ENCODE assay signal across 11 cellular contexts in genomic region chr14:101476931-101477553, GRCh38.
DNase-seq lines count a peak whose midpoint lies in the region; ATAC-seq and TF ChIP-seq lines count a peak whose summit lies in the region.
"Had no signal": no experiment of that assay in that cellular context is flagged by ENCODE, and none has a peak within 500 bp of the region (broad histone marks: within the 10 kb centered on the region; RNA-seq: fewer than 3 reads in every experiment).

No MANE protein-coding gene starts in this region.

- TF ChIP-seq CTCF in tibial artery (IDR thresholded peaks at IDR 0.05), result no peak

- H3K9me3 ChIP-seq in tibial artery, result peaks cover 0 to 3% (median 2%) of the 10 kb centered on the region in 3 donors

- peaks cover 0 to 11% (median 5%) of the 10 kb centered on the region in 4 donors for H3K4me1 ChIP-seq in tibial artery
- H3K4me1 ChIP-seq: left ventricle myocardium inferior had no signal

- peaks cover 0 to 31% of the 10 kb centered on the region in 2 donors for H3K27me3 ChIP-seq in tibial artery

- intact Hi-C loops in tibial artery (cut with DNase I; ENCODE audit: low total_unique reads) (no loop called here), Right ventricle myocardium superior (cut with DNase I) (no loop called here)

- H3K27ac ChIP-seq in tibial artery, result no peak overlapping the region
- H3K27ac ChIP-seq: left ventricle myocardium inferior had no signal

- H3K36me3 ChIP-seq in tibial artery, result no peaks in the 10 kb centered on the region
- H3K36me3 ChIP-seq: left ventricle myocardium inferior had no signal

- ATAC-seq in Right ventricle myocardium superior (ENCODE audit: poor library complexity), result no peak
- ATAC-seq in HG03196 (IDR thresholded peaks at IDR 0.05; ENCODE audit: unreplicated experiment), result no peak
- ATAC-seq in GM19328 (IDR thresholded peaks at IDR 0.05; ENCODE audit: unreplicated experiment), result no peak

- DNase-seq in SHP77 (lab: John Stamatoyannopoulos, UW) (peak; percentile 9 to 17), SHP77 treated with DMSO at 0.1 percent for 48 hours (lab: John Stamatoyannopoulos, UW) (no peak), NCI-H748 treated with DMSO at 0.1 percent for 48 hours (lab: John Stamatoyannopoulos, UW) (peak; percentile 61), iPS-NIHi11 (ENCODE audit: low spot score) (peak; percentile 78), tibial artery (peak; percentile 18 to 60), Right ventricle myocardium superior (no peak)
- DNase-seq: activated T-cell treated with anti-CD3 and anti-CD28 coated beads, Interleukin-2, amount 50 U/mL, for 1 hour; left ventricle myocardium inferior; OCI-M1 had no signal

- H3K4me3 ChIP-seq in tibial artery, result no peak overlapping the region
- H3K4me3 ChIP-seq: left ventricle myocardium inferior had no signal

Comparison
In these comparisons a context has a peak if more than half of its experiments do, and no peak if none do; other contexts are left out.
1. DNase-seq: peak in SHP77 (2 of 2), NCI-H748 treated with DMSO at 0.1 percent for 48 hours (single experiment), iPS-NIHi11 (single experiment) and tibial artery (2 of 2); none in SHP77 treated with DMSO at 0.1 percent for 48 hours (single experiment) and Right ventricle myocardium superior (single experiment).